Comparison of ENCODE assay signal across 13 cellular contexts in genomic region chr7:157018997-157019591, GRCh38. TPM values are rescaled to one million over a fixed set of nuclear protein-coding genes. Genes with fewer than 3 reads are reported as not detected.
A peak's percentile ranks its signal among the peaks of the same experiment; 100 is the strongest.
DNase-seq lines count a peak whose midpoint lies in the region; ATAC-seq and TF ChIP-seq lines count a peak whose summit lies in the region.
"Had no signal": no experiment of that assay in that cellular context is flagged by ENCODE, and none has a peak within 500 bp of the region (broad histone marks: within the 10 kb centered on the region; RNA-seq: fewer than 3 reads in every experiment).

No MANE protein-coding gene starts in this region.

- H3K4me1 ChIP-seq in HUES64 (ENCODE audit: insufficient read depth, low read length), result peaks cover 27% of the 10 kb centered on the region
- peaks cover 23% of the 10 kb centered on the region for H3K4me1 ChIP-seq in colonic mucosa

- H3K4me3 ChIP-seq in HUES64 (ENCODE audit: low read length) (peak overlapping the region; percentile 16), colonic mucosa (no peak overlapping the region), neural cell (ENCODE audit: low read length) (no peak overlapping the region)

- no peaks in the 10 kb centered on the region for H4K20me1 ChIP-seq in neural cell (ENCODE audit: insufficient read depth)

- TF ChIP-seq EP300 in neural cell (conservative IDR thresholded peaks at IDR 0.05; ENCODE audit: poor library complexity, severe bottlenecking), result no peak

- no peak for ATAC-seq in HG03378 (IDR thresholded peaks at IDR 0.05; ENCODE audit: unreplicated experiment)
- no peak for ATAC-seq in GM19397 (IDR thresholded peaks at IDR 0.05; ENCODE audit: unreplicated experiment)
- ATAC-seq in HG02763 (IDR thresholded peaks at IDR 0.05; ENCODE audit: unreplicated experiment), result no peak

- H3F3A ChIP-seq in neural cell (ENCODE audit: insufficient read depth, low read length, poor library complexity, severe bottlenecking), result no peaks in the 10 kb centered on the region

- no peaks in the 10 kb centered on the region for H3K79me2 ChIP-seq in neural cell (replicated peaks; ENCODE audit: insufficient read depth, low read length)

- no peak overlapping the region for H3K27ac ChIP-seq in HUES64 (ENCODE audit: low read depth, low read length)
- no peak overlapping the region for H3K27ac ChIP-seq in colonic mucosa
- no peak overlapping the region for H3K27ac ChIP-seq in neural cell (ENCODE audit: low read length)
- H3K27ac ChIP-seq: 22Rv1 had no signal

- TF ChIP-seq CTCF in colonic mucosa (IDR thresholded peaks at IDR 0.05), result no peak
- TF ChIP-seq CTCF in neural cell (IDR thresholded peaks at IDR 0.05; ENCODE audit: poor library complexity, severe bottlenecking), result no peak

- H3K36me3 ChIP-seq in HUES64 (ENCODE audit: insufficient read depth, low read length), result no peaks in the 10 kb centered on the region
- H3K36me3 ChIP-seq in colonic mucosa, result no peaks in the 10 kb centered on the region
- no peaks in the 10 kb centered on the region for H3K36me3 ChIP-seq in neural cell (ENCODE audit: insufficient read depth, low read length)

- H3K9me3 ChIP-seq in HUES64 (ENCODE audit: insufficient read depth, low read depth, low read length), result no peaks in the 10 kb centered on the region
- no peaks in the 10 kb centered on the region for H3K9me3 ChIP-seq in colonic mucosa
- no peaks in the 10 kb centered on the region for H3K9me3 ChIP-seq in neural cell (ENCODE audit: low read length)

- no peaks in the 10 kb centered on the region for H3K9me2 ChIP-seq in neural cell (ENCODE audit: insufficient read depth, low read length)

- no peak for TF ChIP-seq RAD21 in neural cell (conservative IDR thresholded peaks at IDR 0.05)

- H3K9ac ChIP-seq in HUES64 (ENCODE audit: low read depth, low read length), result no peak overlapping the region
- no peak overlapping the region for H3K9ac ChIP-seq in colonic mucosa (ENCODE audit: low read depth in 2 of 2, low read length in 2 of 2)
- H3K9ac ChIP-seq in neural cell (ENCODE audit: low read length), result no peak overlapping the region

- no peak overlapping the region for H2AFZ ChIP-seq in neural cell (ENCODE audit: low read depth, low read length)

- intact Hi-C loops in colonic mucosa (cut with DNase I), result no loop called here

- peak; percentile 51 for DNase-seq in DMS 273 (lab: John Stamatoyannopoulos, UW; ENCODE audit: unreplicated experiment)
- no peak for DNase-seq in DMS 273 treated with DMSO at 0.1 percent for 48 hours (lab: John Stamatoyannopoulos, UW)
- peak; percentile 22 for DNase-seq in colonic mucosa
- DNase-seq: effector memory CD4-positive, alpha-beta T cell; GF-D8; NCI-H510A treated with DMSO at 0.1 percent for 48 hours had no signal

- WGBS in HUES64, result 2% methylated on average over 45 of the region's 45 CpGs

- no peak overlapping the region for H3K4me2 ChIP-seq in neural cell (ENCODE audit: low read length)

- H3K27me3 ChIP-seq in HUES64 (ENCODE audit: insufficient read depth, low read length) (peaks cover 100% of the 10 kb centered on the region), colonic mucosa (peaks cover 86% of the 10 kb centered on the region), neural cell (ENCODE audit: insufficient read depth, low read depth, low read length) (peaks cover 100% of the 10 kb centered on the region)

TF ChIP-seq in neural cell, 6 proteins besides CTCF, POLR2A, EP300 and RAD21:
- no peak for TF ChIP-seq POLR2AphosphoS5 (IDR thresholded peaks at IDR 0.05)
- no peak for TF ChIP-seq SMC3 (conservative IDR thresholded peaks at IDR 0.05; ENCODE audit: poor library complexity)
- peak; percentile 93 for TF ChIP-seq EZH2 (IDR thresholded peaks at IDR 0.05; ENCODE audit: borderline replicate concordance, insufficient read depth, low read length, poor library complexity, severe bottlenecking)
- TF ChIP-seq TAF1 (IDR thresholded peaks at IDR 0.05; ENCODE audit: low read depth), result no peak
- TF ChIP-seq MXI1 (conservative IDR thresholded peaks at IDR 0.05; ENCODE audit: poor library complexity, severe bottlenecking), result no peak

RNA-seq across cellular contexts. Expression of gene MNX1, which starts 8.6 kb away (rescaled TPM):
- polyA plus RNA-seq in HUES64 (2013, experiment 1 of 2), result 0.30 TPM
- polyA plus RNA-seq in HUES64 (2013, experiment 2 of 2), result 0.44 TPM
- total RNA-seq in colonic mucosa, result 10 to 100 TPM; 14.5 to 27.4 TPM
- polyA plus RNA-seq in neural cell, result not detected in 2 replicates
- not detected in 2 replicates for polyA minus RNA-seq in neural cell
- total RNA-seq: pulmonary artery endothelial cell had no signal
